In the genomic region with DNA sequence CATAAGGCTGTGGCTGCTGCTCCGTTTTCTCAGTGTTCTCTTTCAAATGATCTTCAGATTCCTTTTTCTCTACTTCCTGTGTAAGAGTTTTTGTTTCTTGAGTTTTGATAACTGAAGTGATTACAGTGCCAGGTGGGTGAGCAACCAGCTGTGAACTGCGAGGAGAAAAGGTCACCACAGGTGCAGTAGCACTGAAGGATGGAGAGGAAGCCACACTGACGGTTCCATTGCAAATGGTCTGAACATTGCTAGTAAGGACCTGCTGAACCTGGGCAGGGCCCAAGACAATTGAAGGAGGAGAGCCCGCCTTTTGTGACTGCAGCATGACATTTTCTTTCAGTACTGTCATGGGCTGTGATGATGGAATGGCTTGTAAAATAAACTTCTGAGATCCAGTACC, we compare ENCODE assay signal across 10 cellular contexts.
DNase-seq lines count a peak whose midpoint lies in the region; ATAC-seq and TF ChIP-seq lines count a peak whose summit lies in the region.
"Had no signal": no experiment of that assay in that cellular context is flagged by ENCODE, and none has a peak within 500 bp of the region (broad histone marks: within the 10 kb centered on the region; RNA-seq: fewer than 3 reads in every experiment).

No MANE protein-coding gene starts in this region.

- H3K36me3 ChIP-seq in CD8-positive, alpha-beta memory T cell (ENCODE audit: insufficient read depth, low read length) = peaks cover 21% of the 10 kb centered on the region
- peaks cover 15% of the 10 kb centered on the region for H3K36me3 ChIP-seq in osteoblast (ENCODE audit: insufficient read depth, low read length)

- peak; percentile 65 for ATAC-seq in GM19043 (IDR thresholded peaks at IDR 0.05; ENCODE audit: low read depth, unreplicated experiment)
- ATAC-seq in HG03103 (IDR thresholded peaks at IDR 0.05; ENCODE audit: low read depth, unreplicated experiment) = peak; percentile 64
- ATAC-seq in GM19397 (IDR thresholded peaks at IDR 0.05; ENCODE audit: unreplicated experiment) = no peak
- no peak for ATAC-seq in Right ventricle myocardium superior (ENCODE audit: poor library complexity)

- no peak for TF ChIP-seq CTCF in osteoblast (IDR thresholded peaks at IDR 0.05; ENCODE audit: extremely low read depth, low read depth, low read length)

- H3K4me3 ChIP-seq in CD8-positive, alpha-beta memory T cell (ENCODE audit: low read length) = no peak overlapping the region
- no peak overlapping the region for H3K4me3 ChIP-seq in osteoblast (ENCODE audit: insufficient read depth, low read length)

- H2AFZ ChIP-seq in osteoblast (ENCODE audit: low read length) = no peak overlapping the region

- no peaks in the 10 kb centered on the region for H3K9me3 Mint-ChIP-seq in CD8-positive, alpha-beta memory T cell
- H3K9me3 Mint-ChIP-seq in activated naive CD8-positive, alpha-beta T cell treated with anti-CD3 and anti-CD28 coated beads for 36 hours = peaks cover 2% of the 10 kb centered on the region

- H3K4me1 Mint-ChIP-seq in CD8-positive, alpha-beta memory T cell = peaks cover 37 to 53% (median 50%) of the 10 kb centered on the region in 3 donors
- peaks cover 37% of the 10 kb centered on the region for H3K4me1 Mint-ChIP-seq in activated naive CD8-positive, alpha-beta T cell treated with anti-CD3 and anti-CD28 coated beads for 36 hours

- no peak for DNase-seq in CD8-positive, alpha-beta memory T cell
- no peak for DNase-seq in activated naive CD8-positive, alpha-beta T cell treated with anti-CD3 and anti-CD28 coated beads for 36 hours
- DNase-seq in iPS-NIHi7 (ENCODE audit: extremely low spot score) (no peak), osteoblast (ENCODE audit: insufficient read length, low spot score, missing footprints) (no peak), Right ventricle myocardium superior (no peak)
- DNase-seq: activated gamma-delta T cell treated with Interleukin-2 at 50 U/mL for 16 hours, NCI-H510A treated with DMSO at 0.1 percent for 48 hours had no signal

- peaks cover 14% of the 10 kb centered on the region for H3K4me1 ChIP-seq in CD8-positive, alpha-beta memory T cell (ENCODE audit: insufficient read depth, low read length)
- no peaks in the 10 kb centered on the region for H3K4me1 ChIP-seq in osteoblast (ENCODE audit: insufficient read depth, low read length)

- peak overlapping the region in 7 of 8 donors; percentile 6 to 90 (median 51) for H3K27ac Mint-ChIP-seq in CD8-positive, alpha-beta memory T cell
- peak overlapping the region; percentile 83 for H3K27ac Mint-ChIP-seq in activated naive CD8-positive, alpha-beta T cell treated with anti-CD3 and anti-CD28 coated beads for 36 hours

- intact Hi-C loops in Right ventricle myocardium superior (cut with DNase I) = no loop called here

- H3K27ac ChIP-seq in CD8-positive, alpha-beta memory T cell (ENCODE audit: low read depth, low read length) = no peak overlapping the region
- no peak overlapping the region for H3K27ac ChIP-seq in osteoblast (ENCODE audit: low read depth, low read length)

- H3K36me3 Mint-ChIP-seq in CD8-positive, alpha-beta memory T cell = peaks cover 4 to 81% (median 16%) of the 10 kb centered on the region in 3 donors
- peaks cover 47% of the 10 kb centered on the region for H3K36me3 Mint-ChIP-seq in activated naive CD8-positive, alpha-beta T cell treated with anti-CD3 and anti-CD28 coated beads for 36 hours

- POLR2A ChIA-PET in CD8-positive, alpha-beta memory T cell (lab: Charles Lee) = interaction anchor here (0.6 kb wide), 1 partner anchor 12 kb away, joined by 3 read pairs; no protein-coding TSS in a partner anchor

- peaks cover 2% of the 10 kb centered on the region for H3K79me2 ChIP-seq in osteoblast (ENCODE audit: insufficient read depth, low read length)

- H3K4me2 ChIP-seq in osteoblast (ENCODE audit: insufficient read depth, low read length) = no peak overlapping the region

- no peaks in the 10 kb centered on the region for H3K9me3 ChIP-seq in CD8-positive, alpha-beta memory T cell (ENCODE audit: low read length)
- no peaks in the 10 kb centered on the region for H3K9me3 ChIP-seq in osteoblast (ENCODE audit: low read depth, low read length)

- H3K27me3 ChIP-seq in CD8-positive, alpha-beta memory T cell (ENCODE audit: insufficient read depth, low read length, poor library complexity, severe bottlenecking) = no peaks in the 10 kb centered on the region
- no peaks in the 10 kb centered on the region for H3K27me3 ChIP-seq in osteoblast (ENCODE audit: insufficient read depth, low read length)

- H3K4me3 Mint-ChIP-seq in CD8-positive, alpha-beta memory T cell = peak overlapping the region in 1 of 7 donors; percentile 9
- no peak overlapping the region for H3K4me3 Mint-ChIP-seq in activated naive CD8-positive, alpha-beta T cell treated with anti-CD3 and anti-CD28 coated beads for 36 hours

- CTCF ChIA-PET in CD8-positive, alpha-beta memory T cell (lab: Charles Lee) = interaction anchor here (0.7 to 1.8 kb wide), 2 partner anchors 41 to 132 kb away, joined by 3 to 5 read pairs; no protein-coding TSS in a partner anchor

- H3K27me3 Mint-ChIP-seq in CD8-positive, alpha-beta memory T cell = no peaks in the 10 kb centered on the region
- H3K27me3 Mint-ChIP-seq in activated naive CD8-positive, alpha-beta T cell treated with anti-CD3 and anti-CD28 coated beads for 36 hours = no peaks in the 10 kb centered on the region

- H4K20me1 ChIP-seq in osteoblast (ENCODE audit: insufficient read depth, low read length) = no peaks in the 10 kb centered on the region

Comparison
In these comparisons a context has a peak if more than half of its experiments do, and no peak if none do; other contexts are left out.
1. ATAC-seq: peak in GM19043 (single experiment) and HG03103 (single experiment); none in GM19397 (single experiment) and Right ventricle myocardium superior (single experiment).